In genomic region chr11:96061730-96062524, GRCh38 we compare ENCODE assay signal across 9 cellular contexts.
DNase-seq lines count a peak whose midpoint lies in the region; ATAC-seq and TF ChIP-seq lines count a peak whose summit lies in the region.
"Had no signal": no experiment of that assay in that cellular context is flagged by ENCODE, and none has a peak within 500 bp of the region (broad histone marks: within the 10 kb centered on the region; RNA-seq: fewer than 3 reads in every experiment).

No MANE protein-coding gene starts in this region.

- H3K9me3 ChIP-seq in osteoblast (ENCODE audit: low read depth, low read length) (no peaks in the 10 kb centered on the region), suprapubic skin (no peaks in the 10 kb centered on the region)
- H3K9me3 ChIP-seq: SJCRH30 had no signal

- H3K4me2 ChIP-seq in osteoblast (ENCODE audit: insufficient read depth, low read length), result peak overlapping the region; percentile 26
- H3K4me2 ChIP-seq: GM23338 had no signal

- H3K27ac ChIP-seq in osteoblast (ENCODE audit: low read depth, low read length), result peak overlapping the region; percentile 54
- no peak overlapping the region for H3K27ac ChIP-seq in suprapubic skin
- H3K27ac ChIP-seq: SJCRH30 had no signal

- H3K36me3 Mint-ChIP-seq in activated T-helper 17 cell treated with anti-CD3 and anti-CD28 coated beads, Interleukin-2, amount 50 U/mL, for 72 hours (ENCODE audit: low read depth), result peaks cover 24% of the 10 kb centered on the region

- H3K27ac Mint-ChIP-seq in activated T-helper 17 cell treated with anti-CD3 and anti-CD28 coated beads, Interleukin-2, amount 50 U/mL, for 72 hours, result peak overlapping the region; percentile 23
- H3K27ac Mint-ChIP-seq: GM23338 had no signal

- H2AFZ ChIP-seq in osteoblast (ENCODE audit: low read length), result no peak overlapping the region
- H2AFZ ChIP-seq: GM23338 had no signal

- TF ChIP-seq CTCF in osteoblast (IDR thresholded peaks at IDR 0.05; ENCODE audit: extremely low read depth, low read depth, low read length) (no peak), suprapubic skin (IDR thresholded peaks at IDR 0.05) (no peak)

- ATAC-seq in GM19351 (IDR thresholded peaks at IDR 0.05; ENCODE audit: unreplicated experiment) (peak; percentile 58), HG02981 (IDR thresholded peaks at IDR 0.05; ENCODE audit: unreplicated experiment) (peak; percentile 89), sciatic nerve (no peak)
- ATAC-seq in activated T-helper 17 cell treated with anti-CD3 and anti-CD28 coated beads, Interleukin-2, amount 50 U/mL, for 72 hours (replicated peaks), result peak; percentile 92
- ATAC-seq: GM23338 had no signal

- WGBS in suprapubic skin, result 93% methylated on average over 3 of the region's 3 CpGs

- H3K9me3 Mint-ChIP-seq in activated T-helper 17 cell treated with anti-CD3 and anti-CD28 coated beads, Interleukin-2, amount 50 U/mL, for 72 hours, result no peaks in the 10 kb centered on the region
- H3K9me3 Mint-ChIP-seq: GM23338 had no signal

- H3K4me1 Mint-ChIP-seq in activated T-helper 17 cell treated with anti-CD3 and anti-CD28 coated beads, Interleukin-2, amount 50 U/mL, for 72 hours, result peaks cover 36% of the 10 kb centered on the region

- H3K4me1 ChIP-seq in osteoblast (ENCODE audit: insufficient read depth, low read length) (peaks cover 38% of the 10 kb centered on the region), suprapubic skin (peaks cover 30% of the 10 kb centered on the region)

- H3K4me3 ChIP-seq in osteoblast (ENCODE audit: insufficient read depth, low read length) (no peak overlapping the region), suprapubic skin (no peak overlapping the region)
- H3K4me3 ChIP-seq: GM23338, SJCRH30 had no signal

- no peak for TF ChIP-seq POLR2A in suprapubic skin (IDR thresholded peaks at IDR 0.05)

- no peak for TF ChIP-seq EP300 in suprapubic skin (IDR thresholded peaks at IDR 0.05)

- peaks cover 65% of the 10 kb centered on the region for H3K79me2 ChIP-seq in osteoblast (ENCODE audit: insufficient read depth, low read length)

- peak overlapping the region; percentile 52 for H3K4me3 Mint-ChIP-seq in activated T-helper 17 cell treated with anti-CD3 and anti-CD28 coated beads, Interleukin-2, amount 50 U/mL, for 72 hours
- H3K4me3 Mint-ChIP-seq: GM23338 had no signal

- DNase-seq in osteoblast (ENCODE audit: insufficient read length, low spot score, missing footprints), result no peak
- DNase-seq in cerebellar nuclear complex (lab: John Stamatoyannopoulos, UW), result no peak
- no peak for DNase-seq in sciatic nerve (ENCODE audit: low spot score)
- no peak for DNase-seq in suprapubic skin (ENCODE audit: low spot score in 2 of 2)
- DNase-seq: SJCRH30 had no signal

- H3K27me3 Mint-ChIP-seq in activated T-helper 17 cell treated with anti-CD3 and anti-CD28 coated beads, Interleukin-2, amount 50 U/mL, for 72 hours, result no peaks in the 10 kb centered on the region

- H3K27me3 ChIP-seq in osteoblast (ENCODE audit: insufficient read depth, low read length) (no peaks in the 10 kb centered on the region), suprapubic skin (no peaks in the 10 kb centered on the region)
- H3K27me3 ChIP-seq: SJCRH30 had no signal

- intact Hi-C loops in sciatic nerve (cut with DNase I), result no loop called here

- H3K36me3 ChIP-seq in osteoblast (ENCODE audit: insufficient read depth, low read length), result no peaks in the 10 kb centered on the region
- no peaks in the 10 kb centered on the region for H3K36me3 ChIP-seq in suprapubic skin
- H3K36me3 ChIP-seq: SJCRH30 had no signal

- H4K20me1 ChIP-seq in osteoblast (ENCODE audit: insufficient read depth, low read length), result peaks cover 9% of the 10 kb centered on the region
